ENCODE assay signal across 1 cellular context in genomic region chr11:18749681-18750319, GRCh38.
TF ChIP-seq lines count a peak whose summit lies in the region.

No MANE protein-coding gene starts in this region.

TF ChIP-seq in HepG2, 621 proteins besides CTCF, POLR2A, EP300 and RAD21 (continued from another document):
- TF ChIP-seq ZHX2 (IDR thresholded peaks at IDR 0.05; ENCODE audit: low read depth) (no peak), ZHX2 (CRISPR knock-in tag; IDR thresholded peaks at IDR 0.05; ENCODE audit: borderline replicate concordance) (no peak), ZKSCAN1 (IDR thresholded peaks at IDR 0.05; ENCODE audit: low read length) (no peak), FOXP1 (IDR thresholded peaks at IDR 0.05) (no peak), FOXP1 (CRISPR knock-in tag; IDR thresholded peaks at IDR 0.05) (0 out of 2 replicates have a peak, but pooled peaks have one; percentile 23), FOXO4 (CRISPR knock-in tag; conservative IDR thresholded peaks at IDR 0.05) (no peak), FOXA1 (IDR thresholded peaks at IDR 0.05) (no peak), FOXA1 (CRISPR knock-in tag; IDR thresholded peaks at IDR 0.05) (0 out of 2 replicates have a peak, but pooled peaks have one; percentile 12), ZBTB38 (CRISPR knock-in tag; IDR thresholded peaks at IDR 0.05) (no peak), ATF5 (CRISPR knock-in tag; IDR thresholded peaks at IDR 0.05; ENCODE audit: low read depth) (no peak), FOSL2 (CRISPR knock-in tag; IDR thresholded peaks at IDR 0.05) (peak; percentile 89), CHCHD3 (CRISPR knock-in tag; IDR thresholded peaks at IDR 0.05) (no peak), ZNF337 (CRISPR knock-in tag; IDR thresholded peaks at IDR 0.05; ENCODE audit: borderline replicate concordance, low read depth) (no peak), PBX2 (CRISPR knock-in tag; IDR thresholded peaks at IDR 0.05) (no peak)
